ENCODE assay signal across 16 cellular contexts in the genomic region with DNA sequence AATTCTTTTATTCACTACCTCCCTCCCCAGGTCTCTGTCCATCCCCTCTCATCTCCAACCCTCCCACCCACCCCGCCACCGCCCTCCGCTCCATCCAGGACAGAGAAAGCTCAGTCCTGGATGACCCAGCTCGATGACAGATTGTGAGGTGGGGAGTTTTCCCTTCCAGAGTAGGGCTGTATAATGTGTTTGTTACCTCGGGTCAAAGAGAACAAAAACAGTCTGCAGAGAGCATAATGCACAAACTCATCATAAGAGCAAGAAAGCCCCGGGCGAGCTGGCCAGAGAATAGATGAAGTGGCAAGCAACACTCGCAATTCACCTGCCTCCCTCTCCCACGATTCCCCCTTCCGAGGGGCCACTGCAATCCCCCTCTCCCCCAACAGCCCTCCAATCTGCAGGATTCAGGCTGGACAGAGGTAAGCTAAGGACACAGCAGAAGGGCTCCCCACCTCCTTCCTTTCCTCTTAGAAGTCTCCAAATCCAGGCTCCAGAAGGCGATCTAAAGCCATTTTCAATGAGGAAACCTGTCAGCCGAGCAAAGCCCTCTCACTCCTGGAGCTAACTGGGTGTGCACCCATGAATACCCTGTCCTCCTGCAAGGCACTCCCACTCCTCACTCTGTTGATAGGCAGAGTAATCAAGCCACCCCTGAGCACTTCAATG. TPM values are rescaled to one million over a fixed set of nuclear protein-coding genes. Genes with fewer than 3 reads are reported as not detected.
A peak's percentile ranks its signal among the peaks of the same experiment; 100 is the strongest.
DNase-seq lines count a peak whose midpoint lies in the region; ATAC-seq and TF ChIP-seq lines count a peak whose summit lies in the region.
"Had no signal": no experiment of that assay in that cellular context is flagged by ENCODE, and none has a peak within 500 bp of the region (broad histone marks: within the 10 kb centered on the region; RNA-seq: fewer than 3 reads in every experiment).

No MANE protein-coding gene starts in this region.

- 0 out of 2 replicates have a peak, but pooled peaks cover 4% of the 10 kb centered on the region for H3K9me1 ChIP-seq in IMR-90 (ENCODE audit: insufficient read depth, low read length)

- no peak overlapping the region for H3K4me3 ChIP-seq in BLaER1
- no peak overlapping the region for H3K4me3 ChIP-seq in IMR-90 (ENCODE audit: insufficient read depth, low read depth, low read length)
- H3K4me3 ChIP-seq in ectodermal cell (ENCODE audit: insufficient read depth, low read depth, low read length), result peak overlapping the region; percentile 3
- peak overlapping the region; percentile 98 for H3K4me3 ChIP-seq in neural progenitor cell
- H3K4me3 ChIP-seq in right atrium auricular region, result no peak overlapping the region
- H3K4me3 ChIP-seq: HAP-1 had no signal

- no peak overlapping the region for H4K8ac ChIP-seq in IMR-90 (ENCODE audit: low read depth in 2 of 2, low read length in 2 of 2)

- H3K18ac ChIP-seq in IMR-90 (ENCODE audit: low read depth, low read length), result no peak overlapping the region

- no peak for TF ChIP-seq RAD21 in IMR-90 (IDR thresholded peaks at IDR 0.05; ENCODE audit: low read length)

- H3K27ac ChIP-seq in BLaER1 (no peak overlapping the region), IMR-90 (ENCODE audit: insufficient read depth, low read length) (no peak overlapping the region), ectodermal cell (ENCODE audit: insufficient read depth, low read depth, low read length, poor library complexity, severe bottlenecking) (no peak overlapping the region), neural progenitor cell (no peak overlapping the region), right atrium auricular region (no peak overlapping the region)

- dilution Hi-C loops in IMR-90 (cut with HindIII; ENCODE audit: low sequenced_read_pairs, unreplicated experiment), result no loop called here

- POLR2A ChIA-PET in IMR-90 (lab: Charles Lee; ENCODE audit: unreplicated experiment), result no interaction called here

- H3K4me2 ChIP-seq in BLaER1 (peak overlapping the region; percentile 61), IMR-90 (ENCODE audit: low read depth, low read length) (peak overlapping the region; percentile 24; the same call in 1 of the 2 replicates), neural progenitor cell (peak overlapping the region; percentile 85)

- no peak overlapping the region for H4K91ac ChIP-seq in IMR-90 (ENCODE audit: insufficient read depth, low read depth, low read length)

- no peak overlapping the region for H2BK20ac ChIP-seq in IMR-90 (ENCODE audit: low read depth, low read length)

- no TSS peak for BruUV-seq in IMR-90 (replicated peaks; lab: Mats Ljungman, UMichigan)

- no peaks in the 10 kb centered on the region for H3K9me3 Mint-ChIP-seq in neural progenitor cell
- H3K9me3 Mint-ChIP-seq: CD4-positive, alpha-beta T cell had no signal

- H2BK15ac ChIP-seq in IMR-90 (ENCODE audit: low read depth, low read length), result no peak overlapping the region

- no peak for DNase-seq in IMR-90
- no peak for DNase-seq in neural progenitor cell (ENCODE audit: low spot score)
- no peak for DNase-seq in dermis blood vessel endothelial cell
- DNase-seq in right atrium auricular region (ENCODE audit: low spot score), result no peak
- DNase-seq in DMS79 treated with DMSO at 0.1 percent for 48 hours (lab: John Stamatoyannopoulos, UW), result no peak
- DNase-seq: 8988T; AML-193; CD4-positive, alpha-beta T cell; DND-41; GF-D8; GOT3; KG1 had no signal

- no peak overlapping the region for H3K14ac ChIP-seq in IMR-90 (replicated peaks; ENCODE audit: low read depth, low read length)

- H3K4me1 ChIP-seq in BLaER1 (peaks cover 22% of the 10 kb centered on the region), IMR-90 (ENCODE audit: control insufficient read depth, insufficient read depth, low read length) (peaks cover 3% of the 10 kb centered on the region; the same call in 1 of the 2 replicates), ectodermal cell (ENCODE audit: control insufficient read depth, insufficient read depth, low read length) (peaks cover 27% of the 10 kb centered on the region), neural progenitor cell (peaks cover 26% of the 10 kb centered on the region), right atrium auricular region (peaks cover 0 to 8% of the 10 kb centered on the region in 2 donors)
- H3K4me1 ChIP-seq: HAP-1 had no signal

- peaks cover 0 to 3% of the 10 kb centered on the region in 2 experiments; a peak in 3 of 4 replicates for H3K79me1 ChIP-seq in IMR-90 (ENCODE audit: low read depth in 1 of 2, low read length in 2 of 2)

- intact Hi-C loops in IMR-90 (cut with micrococcal nuclease), result no loop called here

- peaks cover 12% of the 10 kb centered on the region for H3F3A ChIP-seq in neural progenitor cell (ENCODE audit: low read depth)

- no peak for TF ChIP-seq CTCF in IMR-90 (conservative IDR thresholded peaks at IDR 0.05; ENCODE audit: low read depth, low read length)
- no peak for TF ChIP-seq CTCF in neural progenitor cell (IDR thresholded peaks at IDR 0.05)
- TF ChIP-seq CTCF in right atrium auricular region (IDR thresholded peaks at IDR 0.05), result no peak

- H2BK5ac ChIP-seq in IMR-90 (ENCODE audit: low read depth, low read length, poor library complexity, severe bottlenecking), result no peak overlapping the region

- H2AK5ac ChIP-seq in IMR-90 (ENCODE audit: low read depth, low read length), result no peak overlapping the region

- peaks cover 14% of the 10 kb centered on the region for H3K79me2 ChIP-seq in neural progenitor cell (ENCODE audit: low read depth)

- no peak overlapping the region for H3K56ac ChIP-seq in IMR-90 (ENCODE audit: extremely low read depth, insufficient read depth, low read length)

- no peak overlapping the region for H3K27ac Mint-ChIP-seq in neural progenitor cell
- H3K27ac Mint-ChIP-seq: CD4-positive, alpha-beta T cell; IgD-negative memory B cell had no signal

- H2AFZ ChIP-seq in IMR-90 (replicated peaks; ENCODE audit: low read length, poor library complexity) (no peak overlapping the region), neural progenitor cell (replicated peaks) (no peak overlapping the region)

- peaks cover 57% of the 10 kb centered on the region for H3K27me3 ChIP-seq in BLaER1
- H3K27me3 ChIP-seq in IMR-90 (ENCODE audit: control insufficient read depth, insufficient read depth, low read length), result peaks cover 17% of the 10 kb centered on the region
- H3K27me3 ChIP-seq in ectodermal cell (ENCODE audit: control insufficient read depth, insufficient read depth, low read length, poor library complexity, severe bottlenecking), result peaks cover 19% of the 10 kb centered on the region
- H3K27me3 ChIP-seq in neural progenitor cell, result peaks cover 44% of the 10 kb centered on the region
- peaks cover 3 to 20% of the 10 kb centered on the region in 2 donors for H3K27me3 ChIP-seq in right atrium auricular region

- in situ Hi-C loops in IMR-90 (cut with MboI; ENCODE audit: low sequenced_read_pairs), result no loop called here

- no peak overlapping the region for H3K9ac ChIP-seq in BLaER1
- H3K9ac ChIP-seq in IMR-90 (ENCODE audit: low read depth, low read length), result no peak overlapping the region
- no peak overlapping the region for H3K9ac ChIP-seq in neural progenitor cell

- peaks cover 18% of the 10 kb centered on the region for H3K4me1 Mint-ChIP-seq in neural progenitor cell
- H3K4me1 Mint-ChIP-seq: IgD-negative memory B cell had no signal

- H3K23ac ChIP-seq in IMR-90 (ENCODE audit: low read depth, low read length), result 0 out of 2 replicates have a peak overlapping the region, but pooled peaks have one; percentile 32

- no peak overlapping the region for H3K4me3 Mint-ChIP-seq in neural progenitor cell

- 53% methylated on average over 3 of the region's 12 CpGs; no CpG with 5 or more reads in 1 of the 2 experiments for WGBS in IMR-90 (ENCODE audit: extremely low coverage in 2 of 2, insufficient read length in 1 of 2), 2 experiments
- WGBS in ectodermal cell, 2 experiments, result 65 to 69% methylated on average over 9 of the region's 12 CpGs

- no peak overlapping the region for H3K4ac ChIP-seq in IMR-90 (ENCODE audit: low read depth, low read length)

- no peaks in the 10 kb centered on the region for H3K36me3 Mint-ChIP-seq in neural progenitor cell

- no peaks in the 10 kb centered on the region for H4K20me1 ChIP-seq in BLaER1
- peaks cover 6% of the 10 kb centered on the region; the same call in 1 of the 2 replicates for H4K20me1 ChIP-seq in IMR-90 (ENCODE audit: insufficient read depth, low read length)
- H4K20me1 ChIP-seq in neural progenitor cell (ENCODE audit: low read depth), result peaks cover 37% of the 10 kb centered on the region

- no peak for ATAC-seq in IMR-90 (ENCODE audit: low read depth)

- peaks cover 25% of the 10 kb centered on the region for H3K27me3 Mint-ChIP-seq in neural progenitor cell (ENCODE audit: insufficient read depth, low read depth)

- H2BK120ac ChIP-seq in IMR-90 (ENCODE audit: low read depth, low read length), result no peak overlapping the region

- CTCF ChIA-PET in IMR-90 (lab: Yijun Ruan, JAX), result no interaction called here

- H4K5ac ChIP-seq in IMR-90 (ENCODE audit: low read depth, low read length), result no peak overlapping the region

- TF ChIP-seq POLR2A in IMR-90 (IDR thresholded peaks at IDR 0.05; ENCODE audit: low read depth, low read length), result no peak

- H3K36me3 ChIP-seq in BLaER1 (no peaks in the 10 kb centered on the region), IMR-90 (ENCODE audit: control insufficient read depth, insufficient read depth, low read length) (peaks cover 1% of the 10 kb centered on the region; the same call in 1 of the 2 replicates), ectodermal cell (ENCODE audit: control insufficient read depth, insufficient read depth, low read length) (peaks cover 11% of the 10 kb centered on the region), neural progenitor cell (no peaks in the 10 kb centered on the region), right atrium auricular region (no peaks in the 10 kb centered on the region)
- H3K36me3 ChIP-seq: HAP-1 had no signal

- H2AK9ac ChIP-seq in IMR-90 (replicated peaks; ENCODE audit: low read depth, low read length, poor library complexity), result no peak overlapping the region

- H3K9me3 ChIP-seq in BLaER1, result no peaks in the 10 kb centered on the region
- no peaks in the 10 kb centered on the region; the same call in 1 of the 2 replicates for H3K9me3 ChIP-seq in IMR-90 (ENCODE audit: control insufficient read depth, insufficient read depth, low read length)
- no peaks in the 10 kb centered on the region for H3K9me3 ChIP-seq in ectodermal cell (ENCODE audit: control insufficient read depth, low read length)
- no peaks in the 10 kb centered on the region for H3K9me3 ChIP-seq in neural progenitor cell (ENCODE audit: low read depth)
- no peaks in the 10 kb centered on the region for H3K9me3 ChIP-seq in right atrium auricular region
- H3K9me3 ChIP-seq: HAP-1 had no signal

RNA-seq across cellular contexts. Expression of a gene that starts 2.6 kb away (rescaled TPM):
- total RNA-seq in IMR-90 (2012; rRNA removed) (5.3 and 5.9 TPM in 2 replicates), neural progenitor cell (ENCODE audit: low replicate concordance) (16.5 and 22.5 TPM in 2 replicates), dermis blood vessel endothelial cell (0.14 and 0.17 TPM in 2 replicates), right atrium auricular region (under 1 TPM; 0.28 to 0.48 TPM)
- 13.2 and 15.0 TPM in 2 replicates for polyA plus RNA-seq in IMR-90 (2012; rRNA removed)
- polyA plus RNA-seq in IMR-90 (2012; cell fraction: cytosol; rRNA removed), result 3.4 and 6.5 TPM in 2 replicates
- 95.7 and 110 TPM in 2 replicates for polyA plus RNA-seq in IMR-90 (2012; cell fraction: nucleus; rRNA removed; ENCODE audit: low replicate concordance)
- 38.9 TPM for polyA plus RNA-seq in ectodermal cell (2013, experiment 1 of 4)
- polyA plus RNA-seq in ectodermal cell (2013, experiment 2 of 4), result 54.5 TPM
- polyA plus RNA-seq in ectodermal cell (2013, experiment 3 of 4), result 29.2 TPM
- 37.9 TPM for polyA plus RNA-seq in ectodermal cell (2013, experiment 4 of 4)

Comparison
In these comparisons a context has a peak if more than half of its experiments do, and no peak if none do; other contexts are left out.
1. H3K4me2 ChIP-seq: peak in every context shown above with its lines; median percentile 85 in neural progenitor cell; 61 in BLaER1; 24 in IMR-90.
2. H3K4me3 ChIP-seq: peak in ectodermal cell (single experiment) and neural progenitor cell (single experiment); none in BLaER1 (single experiment), IMR-90 (single experiment) and right atrium auricular region (0 of 2).